In the genomic region with DNA sequence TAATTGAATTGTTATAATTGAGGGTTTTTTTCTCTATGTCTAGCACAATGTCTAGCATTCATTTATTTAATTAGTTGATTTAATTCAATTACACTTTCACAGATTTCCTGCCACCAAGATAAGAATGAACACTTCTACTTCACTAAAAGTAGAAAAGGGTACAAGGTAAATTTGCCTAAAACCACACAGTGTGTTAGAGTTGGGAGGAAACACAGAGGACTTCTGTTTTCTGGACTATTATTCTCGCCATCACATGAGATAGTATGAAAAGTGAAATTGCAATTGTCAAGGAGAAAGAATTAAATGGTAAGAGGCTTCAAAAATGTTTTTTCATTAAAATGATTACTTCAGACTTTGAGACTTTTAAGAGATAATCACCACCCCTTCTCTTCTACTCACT, we compare ENCODE assay signal across 19 cellular contexts.
A peak's percentile ranks its signal among the peaks of the same experiment; 100 is the strongest.
DNase-seq lines count a peak whose midpoint lies in the region; ATAC-seq, FAIRE-seq and TF ChIP-seq lines count a peak whose summit lies in the region.
"Had no signal": no experiment of that assay in that cellular context is flagged by ENCODE, and none has a peak within 500 bp of the region (broad histone marks: within the 10 kb centered on the region; RNA-seq: fewer than 3 reads in every experiment).

No MANE protein-coding gene starts in this region.

- peaks cover 48% of the 10 kb centered on the region for H3K36me3 Mint-ChIP-seq in activated naive CD4-positive, alpha-beta T cell treated with anti-CD3 and anti-CD28 coated beads, Interleukin-2, amount 50 U/mL, for 24 hours

- TF ChIP-seq CTCF in Peyer's patch (IDR thresholded peaks at IDR 0.05), result no peak
- no peak for TF ChIP-seq CTCF in transverse colon (IDR thresholded peaks at IDR 0.05)

- no peak overlapping the region for H3K4me3 ChIP-seq in Peyer's patch
- H3K4me3 ChIP-seq in effector memory CD4-positive, alpha-beta T cell (ENCODE audit: insufficient read depth, low read depth, low read length, poor library complexity, severe bottlenecking), result no peak overlapping the region
- H3K4me3 ChIP-seq in transverse colon, result no peak overlapping the region
- H3K4me3 ChIP-seq: gastroesophageal sphincter, lower lobe of right lung, SJSA1 had no signal

- ATAC-seq in GM19395 (IDR thresholded peaks at IDR 0.05; ENCODE audit: unreplicated experiment), result no peak
- ATAC-seq in GM21619 (IDR thresholded peaks at IDR 0.05; ENCODE audit: unreplicated experiment), result no peak
- ATAC-seq: gastroesophageal sphincter, HCT116, lower lobe of right lung, right cardiac atrium had no signal

- no peak for TF ChIP-seq POLR2A in Peyer's patch (IDR thresholded peaks at IDR 0.05)
- TF ChIP-seq POLR2A in transverse colon (IDR thresholded peaks at IDR 0.05), result no peak
- no peak for TF ChIP-seq POLR2A in H54 (IDR thresholded peaks at IDR 0.05; ENCODE audit: low read depth, low read length)

- H3K4me3 Mint-ChIP-seq in activated naive CD4-positive, alpha-beta T cell treated with anti-CD3 and anti-CD28 coated beads, Interleukin-2, amount 50 U/mL, for 24 hours, result peak overlapping the region; percentile 82
- H3K4me3 Mint-ChIP-seq: nephron progenitor cell had no signal

- no peak for DNase-seq in activated naive CD4-positive, alpha-beta T cell treated with Interleukin-2 at 50 U/mL for 16 hours
- DNase-seq in Peyer's patch (no peak), transverse colon (no peak), H54 (ENCODE audit: insufficient read length, low spot score) (no peak)
- no peak for DNase-seq in effector memory CD4-positive, alpha-beta T cell
- DNase-seq: amygdala; DMS53; lower lobe of right lung; NCI-H1436; nephron progenitor cell; right cardiac atrium; stimulated activated CD4-positive, alpha-beta T cell treated with anti-CD3 and anti-CD28 coated beads, Interleukin-2, amount 100 ng/mL, for 24 hours; trophoblast cell had no signal

- no peaks in the 10 kb centered on the region for H3K9me3 Mint-ChIP-seq in activated naive CD4-positive, alpha-beta T cell treated with anti-CD3 and anti-CD28 coated beads, Interleukin-2, amount 50 U/mL, for 24 hours
- H3K9me3 Mint-ChIP-seq: nephron progenitor cell had no signal

- in situ Hi-C loops in transverse colon (cut with MboI; ENCODE audit: low pct_ligation_motif_present in 1 of 4, low pct_unique_long_range_greater_than_20kb in 1 of 4, low sequenced_read_pairs in 3 of 4), result no loop called here

- H3K27ac ChIP-seq in Peyer's patch, result peak overlapping the region in 3 of 4 donors; percentile 19 to 88 (median 71)
- peak overlapping the region; percentile 93 for H3K27ac ChIP-seq in effector memory CD4-positive, alpha-beta T cell (ENCODE audit: insufficient read depth, low read length, poor library complexity, severe bottlenecking)
- peak overlapping the region; percentile 16 to 75 (median 38) for H3K27ac ChIP-seq in transverse colon
- H3K27ac ChIP-seq: SJSA1 had no signal

- H3K9me3 ChIP-seq in Peyer's patch (no peaks in the 10 kb centered on the region), transverse colon (no peaks in the 10 kb centered on the region)
- no peaks in the 10 kb centered on the region for H3K9me3 ChIP-seq in effector memory CD4-positive, alpha-beta T cell (ENCODE audit: control insufficient read depth, low read length)
- H3K9me3 ChIP-seq: gastroesophageal sphincter, lower lobe of right lung, SJSA1 had no signal

- H3K36me3 ChIP-seq in Peyer's patch (peaks cover 0 to 23% (median 0%) of the 10 kb centered on the region in 3 donors), transverse colon (peaks cover 0 to 12% (median 5%) of the 10 kb centered on the region in 4 donors)
- H3K36me3 ChIP-seq in effector memory CD4-positive, alpha-beta T cell (ENCODE audit: control insufficient read depth, insufficient read depth, low read length), result peaks cover 67% of the 10 kb centered on the region

- H3K4me1 ChIP-seq in Peyer's patch (peaks cover 0 to 70% (median 37%) of the 10 kb centered on the region in 4 donors), transverse colon (peaks cover 10 to 75% (median 23%) of the 10 kb centered on the region in 4 donors)
- peaks cover 95% of the 10 kb centered on the region for H3K4me1 ChIP-seq in effector memory CD4-positive, alpha-beta T cell (ENCODE audit: control insufficient read depth, insufficient read depth, low read length, poor library complexity, severe bottlenecking)

- H3K27me3 ChIP-seq in Peyer's patch (no peaks in the 10 kb centered on the region), transverse colon (no peaks in the 10 kb centered on the region)
- no peaks in the 10 kb centered on the region for H3K27me3 ChIP-seq in effector memory CD4-positive, alpha-beta T cell (replicated peaks; ENCODE audit: control insufficient read depth, insufficient read depth, low read length, poor library complexity, severe bottlenecking)
- H3K27me3 ChIP-seq: gastroesophageal sphincter, SJSA1 had no signal

- peaks cover 98% of the 10 kb centered on the region for H3K4me1 Mint-ChIP-seq in activated naive CD4-positive, alpha-beta T cell treated with anti-CD3 and anti-CD28 coated beads, Interleukin-2, amount 50 U/mL, for 24 hours

- no peak for TF ChIP-seq EP300 in transverse colon (IDR thresholded peaks at IDR 0.05; ENCODE audit: low read depth)

- peak overlapping the region; percentile 98 for H3K27ac Mint-ChIP-seq in activated naive CD4-positive, alpha-beta T cell treated with anti-CD3 and anti-CD28 coated beads, Interleukin-2, amount 50 U/mL, for 24 hours
- H3K27ac Mint-ChIP-seq: nephron progenitor cell had no signal

- H3K27me3 Mint-ChIP-seq in activated naive CD4-positive, alpha-beta T cell treated with anti-CD3 and anti-CD28 coated beads, Interleukin-2, amount 50 U/mL, for 24 hours, result no peaks in the 10 kb centered on the region

- no peak for FAIRE-seq in H54 (lab: Jason Lieb, UNC)

- 50 to 77% methylated on average over 1 of the region's 1 CpG for WGBS in transverse colon (ENCODE audit: low coverage in 1 of 2), 2 donors

- intact Hi-C loops in transverse colon (cut with DNase I; ENCODE audit: low total_unique reads), result no loop called here

Comparison
In these comparisons a context has a peak if more than half of its experiments do, and no peak if none do; other contexts are left out.
1. H3K27ac ChIP-seq: peak in every context shown above with its lines; median percentile 93 in effector memory CD4-positive, alpha-beta T cell; 71 in Peyer's patch; 38 in transverse colon.